In the genomic region with DNA sequence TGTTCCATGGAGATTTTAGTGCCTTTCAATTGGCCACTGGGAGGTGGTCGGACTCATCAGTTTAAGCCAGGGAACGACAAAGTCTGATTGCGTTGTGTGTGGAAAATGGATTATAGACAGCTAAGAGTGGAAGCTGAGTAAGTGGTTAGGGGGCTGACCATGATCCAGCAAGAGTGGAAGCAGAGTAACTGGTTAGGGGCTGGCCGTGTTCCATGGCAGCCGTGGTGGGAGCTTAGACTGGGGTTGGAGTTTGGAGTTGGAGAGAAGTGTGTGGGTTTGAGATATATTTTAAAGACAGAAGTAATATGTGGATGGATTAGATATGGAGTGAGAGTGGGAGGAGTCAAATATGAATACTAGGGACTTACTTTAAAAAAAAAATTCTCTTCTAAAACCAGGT, we compare ENCODE assay signal across 19 cellular contexts. TPM values are rescaled to one million over a fixed set of nuclear protein-coding genes. Genes with fewer than 3 reads are reported as not detected.
"Had no signal": no experiment of that assay in that cellular context is flagged by ENCODE, and none has a peak within 500 bp of the region (broad histone marks: within the 10 kb centered on the region; RNA-seq: fewer than 3 reads in every experiment).

No MANE protein-coding gene starts in this region.

- H3K9me3 Mint-ChIP-seq: activated CD4-positive, alpha-beta memory T cell treated with anti-CD3 and anti-CD28 coated beads, Interleukin-2, amount 10 ng/mL, durations not matched to agents 7 days and 5 days; activated naive CD4-positive, alpha-beta T cell treated with anti-CD3 and anti-CD28 coated beads, Interleukin-2, amount 50 U/mL, for 24 hours; natural killer cell treated with Interleukin-12 subunit alpha and Interleukin-12 subunit beta and Interleukin-15 and Interleukin-18, amount 100 ng/mL, for 72 hours; stimulated activated naive B cell treated with anti-CD40 and anti-IgM and Interleukin-4, amounts not matched to agents 10 μg/mL and 1 μg/mL and 100 μg/mL, for 72 hours; T-helper 1 cell treated with Interleukin-12 subunit alpha and Interleukin-12 subunit beta and Interleukin-4 antibody, amounts not matched to agents 30 μg/mL and 1 μg/mL, for 36 hours had no signal

- H3K27me3 ChIP-seq: brain microvascular endothelial cell, gastrocnemius medialis, tibial artery, uterus had no signal

- H3K27me3 Mint-ChIP-seq: activated CD4-positive, alpha-beta memory T cell treated with anti-CD3 and anti-CD28 coated beads, Interleukin-2, amount 10 ng/mL, durations not matched to agents 7 days and 5 days; activated CD4-positive, alpha-beta T cell treated with anti-CD3 and anti-CD28 coated beads for 36 hours; activated naive CD4-positive, alpha-beta T cell treated with anti-CD3 and anti-CD28 coated beads, Interleukin-2, amount 50 U/mL, for 24 hours; natural killer cell treated with Interleukin-12 subunit alpha and Interleukin-12 subunit beta and Interleukin-15 and Interleukin-18, amount 100 ng/mL, for 72 hours; stimulated activated naive B cell treated with anti-CD40 and anti-IgM and Interleukin-4, amounts not matched to agents 10 μg/mL and 1 μg/mL and 100 μg/mL, for 72 hours had no signal

- ATAC-seq: activated CD4-positive, alpha-beta T cell treated with anti-CD3 and anti-CD28 coated beads for 36 hours; gastrocnemius medialis; natural killer cell treated with Interleukin-12 subunit alpha and Interleukin-12 subunit beta and Interleukin-15 and Interleukin-18, amount 100 ng/mL, for 72 hours; stimulated activated naive B cell treated with anti-CD40 and anti-IgM and Interleukin-4, amounts not matched to agents 10 μg/mL and 1 μg/mL and 100 μg/mL, for 72 hours had no signal

- H3K27ac ChIP-seq: brain microvascular endothelial cell, epithelial cell of prostate, tibial artery, uterus had no signal

- H3K4me3 Mint-ChIP-seq: activated CD4-positive, alpha-beta memory T cell treated with anti-CD3 and anti-CD28 coated beads, Interleukin-2, amount 10 ng/mL, durations not matched to agents 7 days and 5 days; activated CD4-positive, alpha-beta T cell treated with anti-CD3 and anti-CD28 coated beads for 36 hours; activated naive CD4-positive, alpha-beta T cell treated with anti-CD3 and anti-CD28 coated beads, Interleukin-2, amount 50 U/mL, for 24 hours; natural killer cell treated with Interleukin-12 subunit alpha and Interleukin-12 subunit beta and Interleukin-15 and Interleukin-18, amount 100 ng/mL, for 72 hours; stimulated activated naive B cell treated with anti-CD40 and anti-IgM and Interleukin-4, amounts not matched to agents 10 μg/mL and 1 μg/mL and 100 μg/mL, for 72 hours; T-helper 1 cell treated with Interleukin-12 subunit alpha and Interleukin-12 subunit beta and Interleukin-4 antibody, amounts not matched to agents 30 μg/mL and 1 μg/mL, for 36 hours had no signal

- H3K4me3 ChIP-seq: gastrocnemius medialis, lung, tibial artery, uterus had no signal

- H3K36me3 ChIP-seq: uterus had no signal

- H3K27ac Mint-ChIP-seq: activated CD4-positive, alpha-beta memory T cell treated with anti-CD3 and anti-CD28 coated beads, Interleukin-2, amount 10 ng/mL, durations not matched to agents 7 days and 5 days; natural killer cell treated with Interleukin-12 subunit alpha and Interleukin-12 subunit beta and Interleukin-15 and Interleukin-18, amount 100 ng/mL, for 72 hours; stimulated activated naive B cell treated with anti-CD40 and anti-IgM and Interleukin-4, amounts not matched to agents 10 μg/mL and 1 μg/mL and 100 μg/mL, for 72 hours; T-helper 1 cell treated with Interleukin-12 subunit alpha and Interleukin-12 subunit beta and Interleukin-4 antibody, amounts not matched to agents 30 μg/mL and 1 μg/mL, for 36 hours had no signal

- H3K4me1 ChIP-seq: uterus had no signal

- DNase-seq: activated CD4-positive, alpha-beta memory T cell treated with anti-CD3 and anti-CD28 coated beads, Interleukin-2, amount 10 ng/mL, durations not matched to agents 7 days and 5 days; activated CD4-positive, alpha-beta T cell treated with anti-CD3 and anti-CD28 coated beads for 36 hours; activated CD8-positive, alpha-beta memory T cell treated with anti-CD3 and anti-CD28 coated beads, Interleukin-2, amount 50 U/mL, for 4 hours; brain microvascular endothelial cell; gastrocnemius medialis; nucleus accumbens; posterior cingulate gyrus; retina; stimulated activated CD4-positive, alpha-beta T cell treated with anti-CD3 and anti-CD28 coated beads, Interleukin-2, amount 100 ng/mL, for 48 hours; stimulated activated naive B cell treated with anti-CD40 and anti-IgM and Interleukin-4, amounts not matched to agents 10 μg/mL and 1 μg/mL and 100 μg/mL, for 72 hours; tibial artery; uterus had no signal

- H3K9me3 ChIP-seq: gastrocnemius medialis, tibial artery, uterus had no signal

RNA-seq across cellular contexts. Expression of a gene that starts 41.7 kb away (rescaled TPM):
- total RNA-seq: activated CD4-positive, alpha-beta memory T cell treated with anti-CD3 and anti-CD28 coated beads, Interleukin-2, amount 10 ng/mL, durations not matched to agents 7 days and 5 days; dermis microvascular lymphatic vessel endothelial cell; gastrocnemius medialis; mononuclear cell; natural killer cell treated with Interleukin-12 subunit alpha and Interleukin-12 subunit beta and Interleukin-15 and Interleukin-18, amount 100 ng/mL, for 72 hours had no signal
